32 cellular contexts compared by ENCODE assay signal in the genomic region with DNA sequence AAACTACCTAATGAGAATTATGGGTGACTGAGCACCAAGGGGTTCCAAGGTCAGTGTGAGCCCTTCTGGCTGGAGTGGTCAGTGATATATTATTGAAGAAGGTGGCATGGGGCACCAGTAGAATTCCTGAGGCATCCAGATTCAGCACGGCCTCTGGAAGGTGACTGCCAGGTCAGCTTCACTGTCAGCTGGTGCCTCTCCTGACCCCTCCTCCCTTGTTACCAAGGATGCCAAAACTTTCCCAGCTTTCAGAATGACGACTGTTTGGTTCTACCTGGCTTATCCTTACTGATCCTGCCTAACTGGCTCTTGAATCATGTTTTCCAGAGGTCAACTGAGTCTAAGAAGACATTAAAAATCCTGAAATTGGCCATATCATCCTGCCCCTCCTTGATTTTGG.
"Had no signal": no experiment of that assay in that cellular context is flagged by ENCODE, and none has a peak within 500 bp of the region (broad histone marks: within the 10 kb centered on the region; RNA-seq: fewer than 3 reads in every experiment).

No MANE protein-coding gene starts in this region.

- H3K36me3 Mint-ChIP-seq: activated naive CD8-positive, alpha-beta T cell treated with anti-CD3 and anti-CD28 coated beads for 36 hours had no signal

- H3K4me3 Mint-ChIP-seq: activated CD4-positive, alpha-beta T cell treated with anti-CD3 and anti-CD28 coated beads, Interleukin-2, amount 10 ng/mL, durations not matched to agents 24 days and 14 days; activated CD8-positive, alpha-beta T cell treated with anti-CD3 and anti-CD28 coated beads for 36 hours; activated naive CD8-positive, alpha-beta T cell treated with anti-CD3 and anti-CD28 coated beads for 36 hours; activated T-cell treated with anti-CD3 and anti-CD28 coated beads, Interleukin-2, amount 50 U/mL, for 72 hours; activated T-helper 17 cell treated with anti-CD3 and anti-CD28 coated beads, Interleukin-2, amount 50 U/mL, for 72 hours; central memory CD8-positive, alpha-beta T cell had no signal

- H3K4me2 ChIP-seq: PC-9 had no signal

- ATAC-seq: activated CD8-positive, alpha-beta T cell treated with anti-CD3 and anti-CD28 coated beads for 36 hours; activated T-cell treated with anti-CD3 and anti-CD28 coated beads, Interleukin-2, amount 50 U/mL, for 72 hours; activated T-helper 17 cell treated with anti-CD3 and anti-CD28 coated beads, Interleukin-2, amount 50 U/mL, for 72 hours had no signal

- H3K9me3 Mint-ChIP-seq: activated CD4-positive, alpha-beta T cell treated with anti-CD3 and anti-CD28 coated beads, Interleukin-2, amount 10 ng/mL, durations not matched to agents 24 days and 14 days; activated CD8-positive, alpha-beta T cell treated with anti-CD3 and anti-CD28 coated beads for 36 hours; activated naive CD8-positive, alpha-beta T cell treated with anti-CD3 and anti-CD28 coated beads for 36 hours; activated T-cell treated with anti-CD3 and anti-CD28 coated beads, Interleukin-2, amount 50 U/mL, for 72 hours; activated T-helper 17 cell treated with anti-CD3 and anti-CD28 coated beads, Interleukin-2, amount 50 U/mL, for 72 hours; central memory CD8-positive, alpha-beta T cell had no signal

- DNase-seq: activated CD4-positive, alpha-beta T cell treated with anti-CD3 and anti-CD28 coated beads, Interleukin-2, amount 10 ng/mL, durations not matched to agents 24 days and 14 days; activated CD4-positive, alpha-beta T cell treated with anti-CD3 and anti-CD28 coated beads, Interleukin-2, amount 50 U/mL, for 4 hours; activated CD8-positive, alpha-beta T cell treated with anti-CD3 and anti-CD28 coated beads for 36 hours; activated effector memory CD4-positive, alpha-beta T cell treated with anti-CD3 and anti-CD28 coated beads, Interleukin-2, amount 50 U/mL, for 16 hours; activated naive CD4-positive, alpha-beta T cell; activated naive CD4-positive, alpha-beta T cell treated with anti-CD3 and anti-CD28 coated beads, Interleukin-2, amount 50 U/mL, for 16 hours; activated naive CD8-positive, alpha-beta T cell treated with anti-CD3 and anti-CD28 coated beads for 36 hours; activated T-cell treated with anti-CD3 and anti-CD28 coated beads, Interleukin-2, amount 50 U/mL, for 1 hour; activated T-cell treated with anti-CD3 and anti-CD28 coated beads, Interleukin-2, amount 50 U/mL, for 72 hours; amniotic stem cell; aorta; Kasumi-1; MM.1S; MV-4-11; NCI-H1092; NCI-H1436 treated with DMSO at 0.1 percent for 48 hours; NCI-H187; NCI-H2029 treated with DMSO at 0.1 percent for 48 hours; NCI-H2107; NCI-H2171; NCI-H510A; NCI-H526; NCI-H748 treated with DMSO at 0.1 percent for 48 hours; NK-92 treated with Interleukin-12 subunit alpha and Interleukin-12 subunit beta, amount 100 ng/mL, for 24 hours; PC-9; SHP77; SJCRH30; T1000 had no signal

- H3K4me1 Mint-ChIP-seq: activated T-helper 17 cell treated with anti-CD3 and anti-CD28 coated beads, Interleukin-2, amount 50 U/mL, for 72 hours; central memory CD8-positive, alpha-beta T cell had no signal

- H3K4me3 ChIP-seq: cardiac muscle cell, PC-9, SJCRH30, SK-N-MC had no signal

- H3K9me3 ChIP-seq: SJCRH30 had no signal

- H3K36me3 ChIP-seq: cardiac muscle cell, SJCRH30 had no signal

- H3K27ac Mint-ChIP-seq: activated CD4-positive, alpha-beta T cell treated with anti-CD3 and anti-CD28 coated beads, Interleukin-2, amount 10 ng/mL, durations not matched to agents 24 days and 14 days; activated CD8-positive, alpha-beta T cell treated with anti-CD3 and anti-CD28 coated beads for 36 hours; activated naive CD8-positive, alpha-beta T cell treated with anti-CD3 and anti-CD28 coated beads for 36 hours; activated T-cell treated with anti-CD3 and anti-CD28 coated beads, Interleukin-2, amount 50 U/mL, for 72 hours; activated T-helper 17 cell treated with anti-CD3 and anti-CD28 coated beads, Interleukin-2, amount 50 U/mL, for 72 hours had no signal

- H3K27me3 ChIP-seq: cardiac muscle cell, SJCRH30 had no signal

- H2AFZ ChIP-seq: PC-9 had no signal

- H3K27ac ChIP-seq: cardiac muscle cell, PC-9, SJCRH30, SK-N-MC had no signal

- H3K4me1 ChIP-seq: SJCRH30 had no signal
